1 cellular context compared by ENCODE assay signal in genomic region chr16:30488764-30489595, GRCh38.
A peak's percentile ranks its signal among the peaks of the same experiment; 100 is the strongest.
TF ChIP-seq lines count a peak whose summit lies in the region.

No MANE protein-coding gene starts in this region.

TF ChIP-seq in HepG2, 621 proteins besides CTCF, POLR2A, EP300 and RAD21 (continued from another document and continues in another):
- TF ChIP-seq FOXP4 (CRISPR knock-in tag; IDR thresholded peaks at IDR 0.05) (peak; percentile 94), SPEN (CRISPR knock-in tag; IDR thresholded peaks at IDR 0.05; ENCODE audit: low read depth) (peak; percentile 67; the same call in 1 of the 2 replicates), ZNF296 (CRISPR knock-in tag; conservative IDR thresholded peaks at IDR 0.05) (no peak), ESRRA (CRISPR knock-in tag; IDR thresholded peaks at IDR 0.05; ENCODE audit: low read depth) (no peak), ZZZ3 (CRISPR knock-in tag; IDR thresholded peaks at IDR 0.05; ENCODE audit: borderline replicate concordance) (no peak), NFYC (CRISPR knock-in tag; IDR thresholded peaks at IDR 0.05) (no peak), FOXA3 (CRISPR knock-in tag; IDR thresholded peaks at IDR 0.05) (peak; percentile 86), SAP130 (CRISPR knock-in tag; IDR thresholded peaks at IDR 0.05; ENCODE audit: low read depth) (peak; percentile 69), NR1H2 (CRISPR knock-in tag; IDR thresholded peaks at IDR 0.05; ENCODE audit: borderline replicate concordance, low read depth) (no peak), ZNF687 (CRISPR knock-in tag; IDR thresholded peaks at IDR 0.05) (peak; percentile 78), ZNF256 (CRISPR knock-in tag; conservative IDR thresholded peaks at IDR 0.05) (peak; percentile 49; the same call in 1 of the 2 replicates), SNAPC5 (CRISPR knock-in tag; IDR thresholded peaks at IDR 0.05; ENCODE audit: borderline replicate concordance) (no peak), ELF1 (CRISPR knock-in tag; IDR thresholded peaks at IDR 0.05) (peak; percentile 85), ZNF777 (CRISPR knock-in tag; IDR thresholded peaks at IDR 0.05) (no peak), ZNF501 (CRISPR knock-in tag; IDR thresholded peaks at IDR 0.05) (peak; percentile 69), MXD3 (CRISPR knock-in tag; IDR thresholded peaks at IDR 0.05) (no peak), ZNF567 (CRISPR knock-in tag; IDR thresholded peaks at IDR 0.05; ENCODE audit: borderline replicate concordance) (no peak), SKIL (CRISPR knock-in tag; IDR thresholded peaks at IDR 0.05; ENCODE audit: borderline replicate concordance) (no peak), BRF2 (CRISPR knock-in tag; IDR thresholded peaks at IDR 0.05) (no peak), ZNF788 (CRISPR knock-in tag; IDR thresholded peaks at IDR 0.05; ENCODE audit: borderline replicate concordance) (peak; percentile 52; the same call in 1 of the 2 replicates), ZBTB7A (CRISPR knock-in tag; IDR thresholded peaks at IDR 0.05) (no peak; the same call in 1 of the 2 replicates), STAG1 (CRISPR knock-in tag; IDR thresholded peaks at IDR 0.05) (peak; percentile 31), MTF2 (CRISPR knock-in tag; IDR thresholded peaks at IDR 0.05; ENCODE audit: borderline replicate concordance) (0 out of 2 replicates have a peak, but pooled peaks have one; percentile 45), FOXA1 (IDR thresholded peaks at IDR 0.05) (no peak), FOXA1 (CRISPR knock-in tag; IDR thresholded peaks at IDR 0.05) (peak; percentile 82), PTBP1 (IDR thresholded peaks at IDR 0.05; ENCODE audit: low read depth, low read length, poor library complexity, severe bottlenecking) (no peak), POGZ (CRISPR knock-in tag; IDR thresholded peaks at IDR 0.05) (peak; percentile 84), ZNF768 (CRISPR knock-in tag; IDR thresholded peaks at IDR 0.05) (no peak), TOE1 (CRISPR knock-in tag; IDR thresholded peaks at IDR 0.05) (no peak), SRSF1 (optimal IDR thresholded peaks at IDR 0.05; ENCODE audit: low read depth, low read length) (peak; percentile 36), ZNF512B (CRISPR knock-in tag; IDR thresholded peaks at IDR 0.05; ENCODE audit: borderline replicate concordance) (peak; percentile 69; the same call in 1 of the 2 replicates), ZBTB1 (CRISPR knock-in tag; IDR thresholded peaks at IDR 0.05; ENCODE audit: borderline replicate concordance) (no peak), KAT8 (CRISPR knock-in tag; IDR thresholded peaks at IDR 0.05) (peak; percentile 70; the same call in 1 of the 2 replicates), EED (CRISPR knock-in tag; IDR thresholded peaks at IDR 0.05) (no peak; the same call in 1 of the 2 replicates), ZSCAN31 (CRISPR knock-in tag; IDR thresholded peaks at IDR 0.05; ENCODE audit: low read depth) (no peak), ZNF383 (CRISPR knock-in tag; IDR thresholded peaks at IDR 0.05; ENCODE audit: borderline replicate concordance) (no peak), RFXANK (CRISPR knock-in tag; IDR thresholded peaks at IDR 0.05) (no peak), ATRX (CRISPR knock-in tag; IDR thresholded peaks at IDR 0.05; ENCODE audit: borderline replicate concordance) (no peak), HOMEZ (CRISPR knock-in tag; IDR thresholded peaks at IDR 0.05; ENCODE audit: low read depth) (peak; percentile 48; the same call in 1 of the 2 replicates), ZNF205 (CRISPR knock-in tag; IDR thresholded peaks at IDR 0.05) (0 out of 2 replicates have a peak, but pooled peaks have one; percentile 37), KDM5A (IDR thresholded peaks at IDR 0.05; ENCODE audit: borderline replicate concordance, low read length) (no peak), ZFP90 (CRISPR knock-in tag; IDR thresholded peaks at IDR 0.05; ENCODE audit: borderline replicate concordance) (0 out of 2 replicates have a peak, but pooled peaks have one; percentile 28), RNF2 (conservative IDR thresholded peaks at IDR 0.05; ENCODE audit: low read depth) (no peak), ZNF766 (CRISPR knock-in tag; IDR thresholded peaks at IDR 0.05; ENCODE audit: borderline replicate concordance) (peak; percentile 88; the same call in 1 of the 2 replicates), ZBTB7B (CRISPR knock-in tag; IDR thresholded peaks at IDR 0.05) (peak; percentile 51; the same call in 1 of the 2 replicates), CEBPB (IDR thresholded peaks at IDR 0.05; ENCODE audit: borderline replicate concordance, low read depth, low read length) (peak; percentile 96), SP2 (CRISPR knock-in tag; IDR thresholded peaks at IDR 0.05) (no peak), PAXIP1 (CRISPR knock-in tag; conservative IDR thresholded peaks at IDR 0.05) (peak; percentile 79)
